12 cellular contexts compared by ENCODE assay signal in genomic region chr12:6334359-6334758, GRCh38. TPM values are rescaled to one million over a fixed set of nuclear protein-coding genes. Genes with fewer than 3 reads are reported as not detected.
DNase-seq lines count a peak whose midpoint lies in the region; ATAC-seq and TF ChIP-seq lines count a peak whose summit lies in the region.
"Had no signal": no experiment of that assay in that cellular context is flagged by ENCODE, and none has a peak within 500 bp of the region (broad histone marks: within the 10 kb centered on the region; RNA-seq: fewer than 3 reads in every experiment).

No MANE protein-coding gene starts in this region.

- H3K27me3 ChIP-seq in CD4-positive, alpha-beta memory T cell (ENCODE audit: insufficient read depth, low read length) = no peaks in the 10 kb centered on the region
- no peaks in the 10 kb centered on the region for H3K27me3 ChIP-seq in fibroblast of lung (ENCODE audit: control insufficient read depth, insufficient read depth, low read length)
- no peaks in the 10 kb centered on the region for H3K27me3 ChIP-seq in gastrocnemius medialis

- no peak for ATAC-seq in gastrocnemius medialis
- ATAC-seq in GM18511 (IDR thresholded peaks at IDR 0.05; ENCODE audit: unreplicated experiment) = no peak

- no peak for DNase-seq in CD4-positive, alpha-beta memory T cell
- DNase-seq in RWPE1 (ENCODE audit: low spot score) = no peak
- no peak for DNase-seq in fibroblast of lung (ENCODE audit: low read depth in 2 of 2)
- DNase-seq in gastrocnemius medialis = no peak
- DNase-seq in NCI-H187 (lab: John Stamatoyannopoulos, UW) = no peak
- DNase-seq in endothelial cell (ENCODE audit: low spot score) = no peak
- no peak for DNase-seq in nucleus accumbens (lab: John Stamatoyannopoulos, UW)
- DNase-seq: DMS79, glutamatergic neuron had no signal

- H3K36me3 ChIP-seq in CD4-positive, alpha-beta memory T cell (ENCODE audit: insufficient read depth, low read length) = peaks cover 55% of the 10 kb centered on the region
- H3K36me3 ChIP-seq in fibroblast of lung (ENCODE audit: control insufficient read depth, insufficient read depth, low read length) = peaks cover 39% of the 10 kb centered on the region
- peaks cover 0 to 52% of the 10 kb centered on the region in 2 donors for H3K36me3 ChIP-seq in gastrocnemius medialis

- intact Hi-C loops in CD4-positive, alpha-beta memory T cell (cut with micrococcal nuclease) = loop anchor here (2.0 kb wide), 1 partner anchor 128 kb away; no protein-coding TSS in a partner anchor
- intact Hi-C loops in gastrocnemius medialis (cut with DNase I; ENCODE audit: low total_unique reads) = no loop called here

- H3K4me3 Mint-ChIP-seq in CD4-positive, alpha-beta memory T cell = peak overlapping the region in 5 of 8 donors; percentile 26 to 75 (median 59)
- H3K4me3 Mint-ChIP-seq in endothelial cell (ENCODE audit: unreplicated experiment) = no peak overlapping the region

- H3K36me3 Mint-ChIP-seq in CD4-positive, alpha-beta memory T cell = peaks cover 41 to 56% of the 10 kb centered on the region in 2 donors
- peaks cover 37% of the 10 kb centered on the region for H3K36me3 Mint-ChIP-seq in endothelial cell (ENCODE audit: low read depth, unreplicated experiment)

- no peaks in the 10 kb centered on the region for H3K9me3 ChIP-seq in CD4-positive, alpha-beta memory T cell (ENCODE audit: control insufficient read depth in 1 of 2, low read length in 2 of 2)
- H3K9me3 ChIP-seq in fibroblast of lung (ENCODE audit: control insufficient read depth, insufficient read depth, low read depth, low read length) (no peaks in the 10 kb centered on the region), gastrocnemius medialis (no peaks in the 10 kb centered on the region)

- peaks cover 75% of the 10 kb centered on the region for H3K4me1 ChIP-seq in CD4-positive, alpha-beta memory T cell (ENCODE audit: insufficient read depth, low read length)
- H3K4me1 ChIP-seq in fibroblast of lung (ENCODE audit: control insufficient read depth, extremely low read depth, insufficient read depth, low read length) (peaks cover 49% of the 10 kb centered on the region), gastrocnemius medialis (peaks cover 49 to 51% of the 10 kb centered on the region in 2 donors)

- peaks cover 7 to 38% (median 33%) of the 10 kb centered on the region in 4 donors for H3K4me1 Mint-ChIP-seq in CD4-positive, alpha-beta memory T cell
- H3K4me1 Mint-ChIP-seq in endothelial cell (ENCODE audit: unreplicated experiment) = peaks cover 34% of the 10 kb centered on the region
- H3K4me1 Mint-ChIP-seq: brain had no signal

- no peak for TF ChIP-seq CTCF in RWPE1 (conservative IDR thresholded peaks at IDR 0.05; ENCODE audit: low read depth)
- no peak for TF ChIP-seq CTCF in fibroblast of lung (conservative IDR thresholded peaks at IDR 0.05 in 1 of 2, IDR thresholded peaks at IDR 0.05 in 1 of 2; ENCODE audit: low read depth in 1 of 2, low read length in 2 of 2)
- no peak for TF ChIP-seq CTCF in gastrocnemius medialis (IDR thresholded peaks at IDR 0.05 in 4 of 5, conservative IDR thresholded peaks at IDR 0.05 in 1 of 5)
- TF ChIP-seq CTCF in endothelial cell (IDR thresholded peaks at IDR 0.05; ENCODE audit: unreplicated experiment) = no peak

- peak overlapping the region; percentile 91 for H3K4me2 ChIP-seq in fibroblast of lung (ENCODE audit: extremely low read depth, insufficient read depth, low read length)

- CTCF ChIA-PET in CD4-positive, alpha-beta memory T cell (lab: Charles Lee; ENCODE audit: partially characterized antibody) = interaction anchor here (1.1 to 9.5 kb wide), 16 partner anchors 8 to 223 kb away, joined by 4 to 268 read pairs (median 17); partner anchors contain the start of genes CD27, SCNN1A and VAMP1
- CTCF ChIA-PET in RWPE1 (lab: Yijun Ruan, JAX) = interaction anchor here (0.7 kb wide), 1 partner anchor 140 kb away, joined by 4 read pairs; no protein-coding TSS in a partner anchor

- H3K9ac ChIP-seq in fibroblast of lung (ENCODE audit: insufficient read depth, low read length) = no peak overlapping the region

- in situ Hi-C loops in gastrocnemius medialis (cut with MboI; ENCODE audit: low sequenced_read_pairs in 4 of 4) = loop anchor here in 2 of 4 donors (5.0 to 25.0 kb wide), 4 partner anchors 43 to 130 kb away; partner anchors contain the start of genes LTBR (in 1 of the 2), SCNN1A (in 1 of the 2), TAPBPL (in 1 of the 2) and VAMP1 (in 1 of the 2)

- peak overlapping the region in 5 of 7 donors; percentile 85 to 91 (median 89) for H3K27ac Mint-ChIP-seq in CD4-positive, alpha-beta memory T cell
- H3K27ac Mint-ChIP-seq in endothelial cell (ENCODE audit: unreplicated experiment) = no peak overlapping the region

- H3K4me3 ChIP-seq in CD4-positive, alpha-beta memory T cell (ENCODE audit: low read length in 2 of 2) = no peak overlapping the region
- H3K4me3 ChIP-seq in fibroblast of lung (replicated peaks in 1 of 4; ENCODE audit: control extremely low read depth in 1 of 4, insufficient read depth in 1 of 4, low read depth in 3 of 4, low read length in 4 of 4) (peak overlapping the region in 1 of 4 experiments; percentile 59), gastrocnemius medialis (no peak overlapping the region)

- H3K79me2 ChIP-seq in fibroblast of lung (ENCODE audit: control insufficient read depth, insufficient read depth, low read length) = peaks cover 79% of the 10 kb centered on the region

- POLR2A ChIA-PET in CD4-positive, alpha-beta memory T cell (lab: Charles Lee; ENCODE audit: partially characterized antibody) = interaction anchor here (0.7 to 15.2 kb wide), 11 partner anchors 8 to 198 kb away, joined by 3 to 250 read pairs (median 14); partner anchors contain the start of genes CD27, TAPBPL and VAMP1
- POLR2A ChIA-PET in RWPE1 (lab: Yijun Ruan, JAX; ENCODE audit: low non-redundant PET) = no interaction called here

- H2AFZ ChIP-seq in fibroblast of lung (ENCODE audit: low read length) = no peak overlapping the region

- no peak overlapping the region for H3K27ac ChIP-seq in CD4-positive, alpha-beta memory T cell (ENCODE audit: low read depth, low read length)
- H3K27ac ChIP-seq in RWPE1 (peak overlapping the region; percentile 97), fibroblast of lung (ENCODE audit: insufficient read depth, low read length) (peak overlapping the region; percentile 99), gastrocnemius medialis (peak overlapping the region; percentile 92 to 99 (median 96))

- H3K9me3 Mint-ChIP-seq in CD4-positive, alpha-beta memory T cell = no peaks in the 10 kb centered on the region
- no peaks in the 10 kb centered on the region for H3K9me3 Mint-ChIP-seq in endothelial cell (ENCODE audit: unreplicated experiment)
- H3K9me3 Mint-ChIP-seq: brain had no signal

- H3K27me3 Mint-ChIP-seq in CD4-positive, alpha-beta memory T cell = no peaks in the 10 kb centered on the region
- peaks cover 10% of the 10 kb centered on the region for H3K27me3 Mint-ChIP-seq in endothelial cell (ENCODE audit: unreplicated experiment)
- H3K27me3 Mint-ChIP-seq: brain had no signal

- TF ChIP-seq POLR2A in gastrocnemius medialis (IDR thresholded peaks at IDR 0.05) = no peak

- H4K20me1 ChIP-seq in fibroblast of lung (ENCODE audit: control insufficient read depth, extremely low read depth, insufficient read depth, low read length) = peaks cover 2% of the 10 kb centered on the region

RNA-seq across cellular contexts. Expression of gene TNFRSF1A, which starts 7.5 kb away (rescaled TPM):
- 10 to 100 TPM; 80.7 to 86.7 TPM for total RNA-seq in CD4-positive, alpha-beta memory T cell
- 10 to 100 TPM; 14.5 to 36.4 TPM for polyA plus RNA-seq in CD4-positive, alpha-beta memory T cell
- total RNA-seq in fibroblast of lung (141 and 157 TPM in 2 replicates), gastrocnemius medialis (100 to 1,000 TPM; 103 to 220 (median 193) TPM), endothelial cell (ENCODE audit: unreplicated experiment) (125 TPM)
- polyA plus RNA-seq in fibroblast of lung = 182 and 257 TPM in 2 replicates
- polyA plus RNA-seq in fibroblast of lung (2012) = 146 and 182 TPM in 2 replicates
- polyA minus RNA-seq in fibroblast of lung (ENCODE audit: low replicate concordance) = 357 and 498 TPM in 2 replicates

RNA-seq across cellular contexts. Expression of gene PLEKHG6, which starts 23.9 kb away (rescaled TPM):
- total RNA-seq in CD4-positive, alpha-beta memory T cell = not detected
- polyA plus RNA-seq in CD4-positive, alpha-beta memory T cell = under 1 TPM in 1 of 2 donors, not detected in 1; 0.22 TPM
- total RNA-seq in fibroblast of lung (under 0.01 and 0.50 TPM in 2 replicates), gastrocnemius medialis (under 1 TPM in 1 of 4 donors, not detected in 3; 0.29 TPM), endothelial cell (ENCODE audit: unreplicated experiment) (1.9 TPM)
- 0.07 and 0.26 TPM in 2 replicates for polyA plus RNA-seq in fibroblast of lung
- 0.16 and 1.1 TPM in 2 replicates for polyA plus RNA-seq in fibroblast of lung (2012)
- polyA minus RNA-seq in fibroblast of lung (ENCODE audit: low replicate concordance) = 3.8 TPM in 1 of 2 replicates, not detected in the other
- polyA plus RNA-seq: neural cell had no signal

RNA-seq across cellular contexts. Expression of gene SCNN1A, which starts 41.0 kb away (rescaled TPM):
- 1 to 10 TPM in 1 of 2 experiments, under 1 TPM in 1; 0.67 to 1.3 TPM for total RNA-seq in CD4-positive, alpha-beta memory T cell
- polyA plus RNA-seq in CD4-positive, alpha-beta memory T cell = under 1 TPM; 0.24 to 0.53 TPM
- total RNA-seq in fibroblast of lung = under 0.01 and 0.26 TPM in 2 replicates
- polyA plus RNA-seq in fibroblast of lung = 0.05 and 0.08 TPM in 2 replicates
- polyA plus RNA-seq in fibroblast of lung (2012) = 0.13 and 0.29 TPM in 2 replicates
- not detected in 2 replicates for polyA minus RNA-seq in fibroblast of lung (ENCODE audit: low replicate concordance)
- 1 to 10 TPM in 1 of 4 donors, under 1 TPM in 2, not detected in 1; 0.20 to 2.0 (median 0.38) TPM for total RNA-seq in gastrocnemius medialis
- 2.2 TPM for total RNA-seq in endothelial cell (ENCODE audit: unreplicated experiment)
- polyA plus RNA-seq: neural cell had no signal

RNA-seq across cellular contexts. Expression of gene LTBR, which starts 49.6 kb away (rescaled TPM):
- 1 to 10 TPM; 1.1 to 1.3 TPM for total RNA-seq in CD4-positive, alpha-beta memory T cell
- not detected for polyA plus RNA-seq in CD4-positive, alpha-beta memory T cell
- 60.6 and 78.4 TPM in 2 replicates for total RNA-seq in fibroblast of lung
- polyA plus RNA-seq in fibroblast of lung = 45.8 and 55.7 TPM in 2 replicates
- 81.9 and 99.1 TPM in 2 replicates for polyA plus RNA-seq in fibroblast of lung (2012)
- polyA minus RNA-seq in fibroblast of lung (ENCODE audit: low replicate concordance) = 78.7 and 105 TPM in 2 replicates
- total RNA-seq in gastrocnemius medialis = 10 to 100 TPM; 40.2 to 98.6 (median 43.7) TPM
- 40.3 TPM for total RNA-seq in endothelial cell (ENCODE audit: unreplicated experiment)
- polyA plus RNA-seq: neural cell had no signal
